ENCODE assay signal across 10 cellular contexts in the genomic region with DNA sequence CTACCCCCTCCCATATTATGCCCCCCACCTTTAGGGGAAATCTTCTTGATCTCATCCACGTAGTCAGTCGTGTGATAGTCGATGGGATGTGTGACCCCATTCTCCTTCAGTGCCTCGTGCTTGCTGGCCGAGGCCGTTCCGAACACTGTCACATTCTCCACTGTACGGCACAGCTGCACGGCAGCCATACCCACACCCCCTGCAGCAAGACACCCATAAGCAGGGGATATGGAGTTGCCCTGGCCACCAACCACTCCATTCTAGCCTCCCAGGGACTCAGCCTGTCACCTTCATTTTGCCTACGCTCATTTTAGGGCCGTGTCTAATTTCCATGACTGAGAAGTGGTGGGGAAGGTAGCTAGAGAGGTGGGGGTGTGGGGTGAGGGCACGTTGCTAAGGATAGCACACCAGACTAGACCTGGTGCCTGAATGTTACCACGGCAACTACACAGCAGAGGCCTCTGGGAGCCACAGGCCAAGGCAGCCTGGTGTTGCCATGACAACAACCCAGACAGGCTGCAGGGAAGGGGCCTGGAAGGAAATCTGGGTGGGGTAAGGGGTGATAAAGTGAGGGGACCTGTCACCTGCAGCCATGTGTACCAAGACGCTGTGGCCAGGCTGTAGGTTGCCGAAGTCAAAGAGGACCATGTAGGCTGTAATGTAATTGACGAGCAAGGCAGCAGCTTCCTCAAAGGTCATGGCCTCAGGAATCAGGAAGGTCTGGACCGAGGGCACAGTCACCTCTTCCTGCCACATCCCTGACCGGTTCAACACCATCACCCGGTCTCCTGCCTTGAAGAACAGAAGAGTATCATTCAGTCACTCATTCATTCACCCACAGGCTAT. TPM values are rescaled to one million over a fixed set of nuclear protein-coding genes. Genes with fewer than 3 reads are reported as not detected.
DNase-seq lines count a peak whose midpoint lies in the region; ATAC-seq, FAIRE-seq and TF ChIP-seq lines count a peak whose summit lies in the region.
"Had no signal": no experiment of that assay in that cellular context is flagged by ENCODE, and none has a peak within 500 bp of the region (broad histone marks: within the 10 kb centered on the region; RNA-seq: fewer than 3 reads in every experiment).

No MANE protein-coding gene starts in this region.

- H3K27me3 Mint-ChIP-seq in CD8-positive, alpha-beta T cell (ENCODE audit: low read depth): no peaks in the 10 kb centered on the region
- H3K27me3 Mint-ChIP-seq in activated T-helper 2 cell treated with anti-CD3 and anti-CD28 coated beads, Interferon-gamma antibody, Interleukin-2, Interleukin-4, amounts not matched to agents 10 μg/mL and 5 μg/mL and 100 μg/mL, durations not matched to agents 14 hours and 24 hours and 36 hours (ENCODE audit: low read depth): no peaks in the 10 kb centered on the region

- peak overlapping the region in 1 of 2 experiments; percentile 66 for H3K23ac ChIP-seq in mesenchymal stem cell (ENCODE audit: low read length in 2 of 2)

- H2BK15ac ChIP-seq in mesenchymal stem cell (ENCODE audit: low read depth, poor library complexity, severe bottlenecking): peak overlapping the region; percentile 36

- no peak overlapping the region for H2AK5ac ChIP-seq in mesenchymal stem cell (ENCODE audit: low read length, severe bottlenecking)

- peak overlapping the region; percentile 42 for H3K27ac Mint-ChIP-seq in CD8-positive, alpha-beta T cell
- no peak overlapping the region for H3K27ac Mint-ChIP-seq in activated T-helper 2 cell treated with anti-CD3 and anti-CD28 coated beads, Interferon-gamma antibody, Interleukin-2, Interleukin-4, amounts not matched to agents 10 μg/mL and 5 μg/mL and 100 μg/mL, durations not matched to agents 14 hours and 24 hours and 36 hours

- H3K9ac ChIP-seq in mesenchymal stem cell (ENCODE audit: low read length): peak overlapping the region; percentile 96

- 77% methylated on average over 19 of the region's 19 CpGs for WGBS in mesenchymal stem cell

- DNase-seq in CD8-positive, alpha-beta T cell: peak in 2 of 7 experiments; percentile 39 to 53
- DNase-seq in HAP-1 (ENCODE audit: low spot score in 2 of 2) (peak; percentile 31 to 66), mesenchymal stem cell (peak; percentile 62), NCI-H128 (lab: John Stamatoyannopoulos, UW; ENCODE audit: unreplicated experiment) (no peak), frontal cortex (ENCODE audit: low spot score in 2 of 2) (no peak), GOT3 (lab: John Stamatoyannopoulos, UW) (no peak)
- peak; percentile 37 for DNase-seq in activated T-helper 2 cell treated with anti-CD3 and anti-CD28 coated beads, Interferon-gamma antibody, Interleukin-2, Interleukin-4, amounts not matched to agents 10 μg/mL and 5 μg/mL and 100 μg/mL, durations not matched to agents 14 hours and 24 hours and 36 hours (ENCODE audit: low spot score)
- no peak for DNase-seq in activated CD8-positive, alpha-beta memory T cell treated with anti-CD3 and anti-CD28 coated beads, Interleukin-2, amount 50 U/mL, for 4 hours

- H3K4me1 Mint-ChIP-seq in CD8-positive, alpha-beta T cell (ENCODE audit: low read depth): peaks cover 32% of the 10 kb centered on the region
- peaks cover 19% of the 10 kb centered on the region for H3K4me1 Mint-ChIP-seq in activated T-helper 2 cell treated with anti-CD3 and anti-CD28 coated beads, Interferon-gamma antibody, Interleukin-2, Interleukin-4, amounts not matched to agents 10 μg/mL and 5 μg/mL and 100 μg/mL, durations not matched to agents 14 hours and 24 hours and 36 hours (ENCODE audit: low read depth)

- H3K36me3 ChIP-seq in CD8-positive, alpha-beta T cell (ENCODE audit: insufficient read depth, low read length): peaks cover 10% of the 10 kb centered on the region
- H3K36me3 ChIP-seq in HAP-1 (replicated peaks): peaks cover 23% of the 10 kb centered on the region
- peaks cover 56 to 68% of the 10 kb centered on the region in 2 experiments for H3K36me3 ChIP-seq in mesenchymal stem cell (ENCODE audit: control insufficient read depth in 1 of 2, insufficient read depth in 2 of 2, low read depth in 1 of 2, low read length in 2 of 2)

- FAIRE-seq in frontal cortex (lab: Jason Lieb, UNC): no peak

- no peak overlapping the region for H3K4ac ChIP-seq in mesenchymal stem cell (ENCODE audit: low read depth in 1 of 2, low read length in 2 of 2)

- no peaks in the 10 kb centered on the region for H3K9me3 ChIP-seq in CD8-positive, alpha-beta T cell (ENCODE audit: low read length)
- H3K9me3 ChIP-seq in HAP-1 (no peaks in the 10 kb centered on the region), mesenchymal stem cell (ENCODE audit: control insufficient read depth, low read length) (no peaks in the 10 kb centered on the region)
- H3K9me3 ChIP-seq: SJSA1 had no signal

- H2BK12ac ChIP-seq in mesenchymal stem cell (ENCODE audit: low read length in 2 of 2): no peak overlapping the region

- H2AFZ ChIP-seq in mesenchymal stem cell (ENCODE audit: low read depth, low read length): no peak overlapping the region

- TF ChIP-seq CTCF in CD8-positive, alpha-beta T cell (IDR thresholded peaks at IDR 0.05): no peak

- H3K4me3 ChIP-seq in CD8-positive, alpha-beta T cell (ENCODE audit: low read depth, low read length): no peak overlapping the region
- H3K4me3 ChIP-seq in HAP-1 (no peak overlapping the region), mesenchymal stem cell (ENCODE audit: insufficient read depth in 1 of 2, low read depth in 1 of 2, low read length in 2 of 2) (peak overlapping the region in 1 of 2 experiments; percentile 99)
- H3K4me3 ChIP-seq: SJSA1 had no signal

- in situ Hi-C loops in HAP-1 (cut with MboI; ENCODE audit: low sequenced_read_pairs): no loop called here

- peak overlapping the region in 1 of 2 experiments; percentile 28 for H3K18ac ChIP-seq in mesenchymal stem cell (ENCODE audit: low read depth in 1 of 2, low read length in 2 of 2)

- no peak overlapping the region for H3K4me3 Mint-ChIP-seq in CD8-positive, alpha-beta T cell
- H3K4me3 Mint-ChIP-seq in activated T-helper 2 cell treated with anti-CD3 and anti-CD28 coated beads, Interferon-gamma antibody, Interleukin-2, Interleukin-4, amounts not matched to agents 10 μg/mL and 5 μg/mL and 100 μg/mL, durations not matched to agents 14 hours and 24 hours and 36 hours (ENCODE audit: low read depth): no peak overlapping the region

- no peak overlapping the region for H2BK120ac ChIP-seq in mesenchymal stem cell (ENCODE audit: low read depth, low read length)

- no peak overlapping the region for H3K27ac ChIP-seq in CD8-positive, alpha-beta T cell (ENCODE audit: low read depth, low read length)
- no peak overlapping the region for H3K27ac ChIP-seq in mesenchymal stem cell (ENCODE audit: low read length, poor library complexity, severe bottlenecking)
- H3K27ac ChIP-seq: epithelial cell of prostate, SJSA1 had no signal

- CTCF ChIA-PET in CD8-positive, alpha-beta T cell (lab: Charles Lee): interaction anchor here (0.8 to 1.0 kb wide), 3 partner anchors 19 to 154 kb away, joined by 3 read pairs; a partner anchor contains a TSS

- H3K79me1 ChIP-seq in mesenchymal stem cell (replicated peaks; ENCODE audit: low read length, poor library complexity, severe bottlenecking): peaks cover 28% of the 10 kb centered on the region

- no peak overlapping the region for H3K4me2 ChIP-seq in mesenchymal stem cell (ENCODE audit: low read length, poor library complexity, severe bottlenecking)

- intact Hi-C loops in CD8-positive, alpha-beta T cell (cut with DNase I, micrococcal nuclease): no loop called here
- intact Hi-C loops in activated T-helper 2 cell treated with anti-CD3 and anti-CD28 coated beads, Interferon-gamma antibody, Interleukin-2, Interleukin-4, amounts not matched to agents 10 μg/mL and 5 μg/mL and 100 μg/mL, durations not matched to agents 14 hours and 24 hours and 36 hours (cut with micrococcal nuclease): no loop called here

- ATAC-seq in CD8-positive, alpha-beta T cell: peak; percentile 17

- peak overlapping the region in 1 of 2 experiments; percentile 26 for H3K14ac ChIP-seq in mesenchymal stem cell (ENCODE audit: low read length in 2 of 2)

- peaks cover 28% of the 10 kb centered on the region for H3K36me3 Mint-ChIP-seq in CD8-positive, alpha-beta T cell
- peaks cover 17% of the 10 kb centered on the region for H3K36me3 Mint-ChIP-seq in activated T-helper 2 cell treated with anti-CD3 and anti-CD28 coated beads, Interferon-gamma antibody, Interleukin-2, Interleukin-4, amounts not matched to agents 10 μg/mL and 5 μg/mL and 100 μg/mL, durations not matched to agents 14 hours and 24 hours and 36 hours (ENCODE audit: low read depth)

- H4K91ac ChIP-seq in mesenchymal stem cell (ENCODE audit: low read length): no peak overlapping the region

- H3K9me3 Mint-ChIP-seq in CD8-positive, alpha-beta T cell: no peaks in the 10 kb centered on the region
- no peaks in the 10 kb centered on the region for H3K9me3 Mint-ChIP-seq in activated T-helper 2 cell treated with anti-CD3 and anti-CD28 coated beads, Interferon-gamma antibody, Interleukin-2, Interleukin-4, amounts not matched to agents 10 μg/mL and 5 μg/mL and 100 μg/mL, durations not matched to agents 14 hours and 24 hours and 36 hours

- H3K4me1 ChIP-seq in CD8-positive, alpha-beta T cell (ENCODE audit: insufficient read depth, low read length): peaks cover 14% of the 10 kb centered on the region
- H3K4me1 ChIP-seq in HAP-1 (peaks cover 2% of the 10 kb centered on the region), mesenchymal stem cell (ENCODE audit: control insufficient read depth, insufficient read depth, low read depth, low read length) (peaks cover 25% of the 10 kb centered on the region)

- H4K8ac ChIP-seq in mesenchymal stem cell (ENCODE audit: low read length): peak overlapping the region; percentile 22

- H3K27me3 ChIP-seq in CD8-positive, alpha-beta T cell (ENCODE audit: insufficient read depth, low read length): no peaks in the 10 kb centered on the region
- H3K27me3 ChIP-seq in HAP-1 (ENCODE audit: low read depth): no peaks in the 10 kb centered on the region
- H3K27me3 ChIP-seq in mesenchymal stem cell (ENCODE audit: control insufficient read depth in 1 of 2, insufficient read depth in 1 of 2, low read length in 2 of 2): no peaks in the 10 kb centered on the region
- H3K27me3 ChIP-seq: SJSA1 had no signal

- POLR2A ChIA-PET in CD8-positive, alpha-beta T cell (lab: Charles Lee): interaction anchor here (1.0 kb wide), 1 partner anchor 12 kb away, joined by 4 read pairs; a partner anchor contains a TSS

- no peak overlapping the region for H2BK5ac ChIP-seq in mesenchymal stem cell (ENCODE audit: low read depth, low read length, poor library complexity, severe bottlenecking)

RNA-seq across cellular contexts. Expression of a gene that starts 4.0 kb away (rescaled TPM):
- total RNA-seq in CD8-positive, alpha-beta T cell: 10 to 100 TPM; 12.6 to 15.1 TPM
- 18.6 and 21.7 TPM in 2 replicates for total RNA-seq in activated T-helper 2 cell treated with anti-CD3 and anti-CD28 coated beads, Interferon-gamma antibody, Interleukin-2, Interleukin-4, amounts not matched to agents 10 μg/mL and 5 μg/mL and 100 μg/mL, durations not matched to agents 14 hours and 24 hours and 36 hours
- 775 TPM for polyA plus RNA-seq in mesenchymal stem cell (2013, experiment 1 of 2)
- 762 TPM for polyA plus RNA-seq in mesenchymal stem cell (2013, experiment 2 of 2)
- total RNA-seq in frontal cortex: 77.9 TPM

RNA-seq across cellular contexts. Expression of a gene that starts 6.8 kb away (rescaled TPM):
- under 1 TPM in 1 of 2 experiments, not detected in 1; 0.30 TPM for total RNA-seq in CD8-positive, alpha-beta T cell
- total RNA-seq in activated T-helper 2 cell treated with anti-CD3 and anti-CD28 coated beads, Interferon-gamma antibody, Interleukin-2, Interleukin-4, amounts not matched to agents 10 μg/mL and 5 μg/mL and 100 μg/mL, durations not matched to agents 14 hours and 24 hours and 36 hours: 0.05 TPM in 1 of 2 replicates, not detected in the other
- polyA plus RNA-seq in mesenchymal stem cell (2013, experiment 1 of 2): 1.1 TPM
- 1.2 TPM for polyA plus RNA-seq in mesenchymal stem cell (2013, experiment 2 of 2)
- 4.5 TPM for total RNA-seq in frontal cortex

RNA-seq across cellular contexts. Expression of a gene that starts 11.6 kb away (rescaled TPM):
- 10 to 100 TPM; 24.3 to 25.6 TPM for total RNA-seq in CD8-positive, alpha-beta T cell
- total RNA-seq in activated T-helper 2 cell treated with anti-CD3 and anti-CD28 coated beads, Interferon-gamma antibody, Interleukin-2, Interleukin-4, amounts not matched to agents 10 μg/mL and 5 μg/mL and 100 μg/mL, durations not matched to agents 14 hours and 24 hours and 36 hours: 49.1 and 51.2 TPM in 2 replicates
- 27.4 TPM for polyA plus RNA-seq in mesenchymal stem cell (2013, experiment 1 of 2)
- 24.5 TPM for polyA plus RNA-seq in mesenchymal stem cell (2013, experiment 2 of 2)
- total RNA-seq in frontal cortex: 1.2 TPM

RNA-seq across cellular contexts. Expression of a gene that starts 20.0 kb away (rescaled TPM):
- total RNA-seq in CD8-positive, alpha-beta T cell: 1,000 to 10,000 TPM; 1,796 to 1,873 TPM
- total RNA-seq in activated T-helper 2 cell treated with anti-CD3 and anti-CD28 coated beads, Interferon-gamma antibody, Interleukin-2, Interleukin-4, amounts not matched to agents 10 μg/mL and 5 μg/mL and 100 μg/mL, durations not matched to agents 14 hours and 24 hours and 36 hours: 1,137 and 1,172 TPM in 2 replicates
- polyA plus RNA-seq in mesenchymal stem cell (2013, experiment 1 of 2): 5,075 TPM
- polyA plus RNA-seq in mesenchymal stem cell (2013, experiment 2 of 2): 4,888 TPM
- 1,220 TPM for total RNA-seq in frontal cortex

RNA-seq across cellular contexts. Expression of a gene that starts 37.9 kb away (rescaled TPM):
- 10 to 100 TPM; 19.2 to 19.4 TPM for total RNA-seq in CD8-positive, alpha-beta T cell
- 18.7 and 19.9 TPM in 2 replicates for total RNA-seq in activated T-helper 2 cell treated with anti-CD3 and anti-CD28 coated beads, Interferon-gamma antibody, Interleukin-2, Interleukin-4, amounts not matched to agents 10 μg/mL and 5 μg/mL and 100 μg/mL, durations not matched to agents 14 hours and 24 hours and 36 hours
- polyA plus RNA-seq in mesenchymal stem cell (2013, experiment 1 of 2): 6.8 TPM
- 7.1 TPM for polyA plus RNA-seq in mesenchymal stem cell (2013, experiment 2 of 2)
- total RNA-seq in frontal cortex: 14.3 TPM

Comparison
In these comparisons a context has a peak if more than half of its experiments do, and no peak if none do; other contexts are left out.
1. DNase-seq: peak in HAP-1 (2 of 2), activated T-helper 2 cell treated with anti-CD3 and anti-CD28 coated beads, Interferon-gamma antibody, Interleukin-2, Interleukin-4, amounts not matched to agents 10 μg/mL and 5 μg/mL and 100 μg/mL, durations not matched to agents 14 hours and 24 hours and 36 hours (single experiment) and mesenchymal stem cell (single experiment); none in NCI-H128 (single experiment), frontal cortex (0 of 2), activated CD8-positive, alpha-beta memory T cell treated with anti-CD3 and anti-CD28 coated beads, Interleukin-2, amount 50 U/mL, for 4 hours (single experiment) and GOT3 (single experiment).
2. RNA of a gene that starts 11.6 kb away (total RNA-seq): 49.1 to 51.2 TPM in activated T-helper 2 cell treated with anti-CD3 and anti-CD28 coated beads, Interferon-gamma antibody, Interleukin-2, Interleukin-4, amounts not matched to agents 10 μg/mL and 5 μg/mL and 100 μg/mL, durations not matched to agents 14 hours and 24 hours and 36 hours and 24.3 to 25.6 TPM in CD8-positive, alpha-beta T cell; 1.2 TPM in frontal cortex (single experiment); every median in the first group is over 10 times any median in the second.